ENCODE assay signal across 8 cellular contexts in the genomic region with DNA sequence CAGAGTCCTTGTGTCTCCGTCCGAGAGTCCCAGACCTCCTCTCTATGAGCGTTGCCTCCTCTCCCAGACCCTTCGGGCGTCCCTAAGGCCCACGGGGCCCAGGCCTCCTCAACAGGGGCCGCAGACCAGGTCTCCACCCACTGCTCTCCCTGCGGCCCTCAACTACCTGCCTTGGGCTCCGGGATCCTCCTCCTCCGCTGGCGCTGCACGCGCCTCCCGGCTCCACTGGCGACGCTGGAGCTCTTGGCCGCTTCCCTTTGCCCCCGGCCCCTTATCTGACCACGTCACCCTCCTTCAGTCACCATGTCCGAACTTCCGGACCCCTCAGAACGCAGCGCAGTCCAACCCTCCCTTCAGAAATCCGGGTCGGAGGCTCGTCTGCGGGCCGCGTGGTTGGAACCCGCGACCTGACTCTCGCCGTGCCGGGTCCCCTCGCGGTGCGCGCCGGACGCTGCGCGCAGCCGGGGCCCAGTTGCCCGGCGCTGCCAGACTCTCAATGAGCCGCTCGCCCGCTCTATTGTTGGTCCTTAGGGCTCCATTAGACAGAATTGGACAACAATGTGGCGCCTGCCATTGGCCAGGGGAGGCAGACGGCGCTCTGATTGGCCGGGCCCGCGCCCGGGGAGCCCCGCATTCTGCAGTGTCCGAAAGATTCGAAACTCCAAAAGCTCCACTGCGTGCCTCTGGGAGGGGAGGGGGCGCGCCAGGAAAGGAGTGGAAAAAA. TPM values are rescaled to one million over a fixed set of nuclear protein-coding genes. Genes with fewer than 3 reads are reported as not detected.
DNase-seq lines count a peak whose midpoint lies in the region; ATAC-seq and TF ChIP-seq lines count a peak whose summit lies in the region.

TSS of gene DMRTA2 (minus strand) at position 498 of the 724 bp plus-strand sequence. CDS start 1,907 bp downstream, outside the sequence.

- TF ChIP-seq CTCF in BJ (IDR thresholded peaks at IDR 0.05; ENCODE audit: insufficient read depth, low read depth, low read length) = no peak
- TF ChIP-seq CTCF in esophagus squamous epithelium (IDR thresholded peaks at IDR 0.05) = no peak

- peak within 1 kb of the TSS; percentile 56 for H2BK15ac ChIP-seq in neuronal stem cell (ENCODE audit: low read length)

- peak within 1 kb of the TSS; percentile 1; the same call in 1 of the 2 replicates for H3K4me3 ChIP-seq in BJ (ENCODE audit: low read depth, low read length)
- peak within 1 kb of the TSS; percentile 47 to 71 (median 57) for H3K4me3 ChIP-seq in esophagus squamous epithelium
- H3K4me3 ChIP-seq in neuronal stem cell (ENCODE audit: low read length in 2 of 2) = peak within 1 kb of the TSS; percentile 48 to 75

- H3K9ac ChIP-seq in neuronal stem cell (ENCODE audit: low read depth, low read length, poor library complexity) = peak within 1 kb of the TSS; percentile 34

- H3K14ac ChIP-seq in neuronal stem cell (ENCODE audit: low read length) = no peak within 1 kb of the TSS

- no peaks in the 10 kb centered on the region for H3K79me1 ChIP-seq in neuronal stem cell (ENCODE audit: low read depth, low read length)

- ATAC-seq in HG02938 (IDR thresholded peaks at IDR 0.05; ENCODE audit: unreplicated experiment) = no peak

- no peak within 1 kb of the TSS for H4K8ac ChIP-seq in neuronal stem cell (ENCODE audit: low read depth, low read length)

- DNase-seq in BJ (ENCODE audit: low read depth) (no peak), HEK293T (ENCODE audit: extremely low spot score) (peak; percentile 73), RKO (ENCODE audit: low spot score) (peak; percentile 75), esophagus squamous epithelium (lab: John Stamatoyannopoulos, UW) (no peak), neuronal stem cell (ENCODE audit: low spot score) (peak; percentile 84), NCI-H1694 (lab: John Stamatoyannopoulos, UW) (no peak), NCI-H187 (lab: John Stamatoyannopoulos, UW) (no peak)

- no peak within 1 kb of the TSS for H4K91ac ChIP-seq in neuronal stem cell (ENCODE audit: low read depth, low read length, poor library complexity)

- H3K4me1 ChIP-seq in esophagus squamous epithelium (peaks cover 27 to 98% (median 41%) of the 10 kb centered on the region in 3 donors), neuronal stem cell (ENCODE audit: control insufficient read depth in 2 of 2, insufficient read depth in 1 of 2, low read depth in 1 of 2, low read length in 2 of 2) (peaks cover 3 to 9% of the 10 kb centered on the region in 2 donors)

- H2AFZ ChIP-seq in neuronal stem cell (ENCODE audit: low read length) = peak within 1 kb of the TSS; percentile 99

- 2 to 8% methylated on average over 29 to 35 of the region's 61 CpGs for WGBS in esophagus squamous epithelium, 2 donors
- WGBS in neuronal stem cell (ENCODE audit: extremely low coverage in 2 of 2, insufficient read length in 2 of 2, insufficient replicate concordance in 1 of 2), 2 donors = no CpG with 5 or more reads among the region's 61 CpGs

- H2AK5ac ChIP-seq in neuronal stem cell (ENCODE audit: low read depth, low read length) = peak within 1 kb of the TSS; percentile 57

- CTCF ChIA-PET in BJ (lab: Yijun Ruan, JAX) = interaction anchor here (1.0 kb wide), 1 partner anchor 19 kb away, joined by 3 read pairs; no protein-coding TSS in a partner anchor
- CTCF ChIA-PET in HEK293T (lab: Yijun Ruan, JAX) = no interaction called here

- H2BK5ac ChIP-seq in neuronal stem cell (ENCODE audit: low read length) = no peak within 1 kb of the TSS

- TF ChIP-seq POLR2A in esophagus squamous epithelium (IDR thresholded peaks at IDR 0.05) = no peak

- H2BK12ac ChIP-seq in neuronal stem cell (ENCODE audit: low read length) = peak within 1 kb of the TSS; percentile 77

- H3K18ac ChIP-seq in neuronal stem cell (ENCODE audit: low read length) = peak within 1 kb of the TSS; percentile 74

- H3K27ac ChIP-seq in esophagus squamous epithelium (peak within 1 kb of the TSS; percentile 5 to 72 (median 48)), neuronal stem cell (replicated peaks; ENCODE audit: low read length) (no peak within 1 kb of the TSS)

- H3K36me3 ChIP-seq in BJ (ENCODE audit: control insufficient read depth, insufficient read depth, low read length) (no peaks in the 10 kb centered on the region), esophagus squamous epithelium (peaks cover 0 to 16% (median 0%) of the 10 kb centered on the region in 3 donors), neuronal stem cell (replicated peaks in 1 of 2; ENCODE audit: control insufficient read depth in 2 of 2, insufficient read depth in 2 of 2, low read length in 2 of 2) (no peaks in the 10 kb centered on the region)

- no peak within 1 kb of the TSS for H2BK120ac ChIP-seq in neuronal stem cell (ENCODE audit: low read depth, low read length)

- H3K27me3 ChIP-seq in BJ (ENCODE audit: control insufficient read depth, insufficient read depth, low read length) (peaks cover 85% of the 10 kb centered on the region), esophagus squamous epithelium (peaks cover 0 to 100% (median 44%) of the 10 kb centered on the region in 4 donors), neuronal stem cell (ENCODE audit: control insufficient read depth in 3 of 3, insufficient read depth in 3 of 3, low read depth in 1 of 3, low read length in 3 of 3) (peaks cover 84 to 100% (median 100%) of the 10 kb centered on the region in 3 experiments)

- no peak within 1 kb of the TSS for H3K4ac ChIP-seq in neuronal stem cell (ENCODE audit: low read length)

- H3K4me2 ChIP-seq in neuronal stem cell (ENCODE audit: insufficient read depth, low read length, poor library complexity, severe bottlenecking) = peak within 1 kb of the TSS; percentile 70

- POLR2A ChIA-PET in BJ (lab: Charles Lee) (no interaction called here), HEK293T (lab: Yijun Ruan, JAX) (interaction anchor here (0.6 to 2.9 kb wide), 10 partner anchors 9 to 199 kb away, joined by 3 to 16 read pairs (median 4); no protein-coding TSS in a partner anchor)

- intact Hi-C loops in esophagus squamous epithelium (cut with DNase I) = no loop called here

- H3K23ac ChIP-seq in neuronal stem cell (ENCODE audit: low read depth, low read length, poor library complexity) = peak within 1 kb of the TSS; percentile 81

- H3K9me3 ChIP-seq in esophagus squamous epithelium (no peaks in the 10 kb centered on the region), neuronal stem cell (replicated peaks in 1 of 2; ENCODE audit: control insufficient read depth in 2 of 2, insufficient read depth in 1 of 2, low read depth in 1 of 2, low read length in 2 of 2) (peaks cover 0 to 8% of the 10 kb centered on the region in 2 donors)

TF ChIP-seq in HEK293T, 16 proteins besides CTCF, POLR2A, EP300 and RAD21:
- TF ChIP-seq CTBP1 (IDR thresholded peaks at IDR 0.05; ENCODE audit: borderline replicate concordance) = no peak
- peak; percentile 65 for TF ChIP-seq L3MBTL2 (conservative IDR thresholded peaks at IDR 0.05)
- TF ChIP-seq PKNOX1 (IDR thresholded peaks at IDR 0.05) = no peak
- no peak for TF ChIP-seq NFRKB (IDR thresholded peaks at IDR 0.05)
- no peak for TF ChIP-seq ZNF384 (IDR thresholded peaks at IDR 0.05)

RNA-seq across cellular contexts. Expression of gene DMRTA2, which starts in this region (rescaled TPM):
- polyA plus RNA-seq in BJ (2011; rRNA removed) = not detected in 2 replicates
- polyA minus RNA-seq in BJ (2011; rRNA and poly(A)+ RNA removed) = not detected in 2 replicates
- total RNA-seq in esophagus squamous epithelium = 1 to 10 TPM; 1.6 to 8.0 (median 4.4) TPM
- polyA plus RNA-seq in neuronal stem cell (2013, experiment 1 of 2) = 0.17 TPM
- 0.19 TPM for polyA plus RNA-seq in neuronal stem cell (2013, experiment 2 of 2)

Comparison
In these comparisons a context has a peak if more than half of its experiments do, and no peak if none do; other contexts are left out.
1. DNase-seq: peak in HEK293T (single experiment), RKO (single experiment) and neuronal stem cell (single experiment); none in BJ (single experiment), esophagus squamous epithelium (single experiment), NCI-H1694 (single experiment) and NCI-H187 (0 of 2).
2. H3K4me3 ChIP-seq: peak in every context shown above with its lines; median percentile 62 in neuronal stem cell; 57 in esophagus squamous epithelium; 1 in BJ.